16 cellular contexts compared by ENCODE assay signal in the genomic region with DNA sequence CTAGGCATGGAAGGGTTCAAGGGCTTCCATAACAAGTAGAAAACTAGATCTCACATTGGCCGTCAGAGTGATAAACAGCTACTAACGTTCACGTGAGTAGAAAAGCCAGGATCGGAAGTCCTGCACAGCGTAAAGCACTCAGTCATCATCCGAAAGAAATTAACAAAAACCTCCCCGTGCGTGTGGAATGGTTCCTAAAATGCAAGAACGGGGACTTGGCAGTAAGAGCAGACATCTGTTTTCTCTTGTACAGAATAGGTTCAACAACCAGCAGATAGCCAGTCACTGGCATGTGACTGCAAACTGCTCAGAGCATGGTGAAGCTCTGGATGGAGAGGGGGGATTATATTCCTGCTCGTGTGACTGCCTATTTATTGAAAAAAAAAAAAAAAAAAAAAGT.
DNase-seq lines count a peak whose midpoint lies in the region; ATAC-seq and TF ChIP-seq lines count a peak whose summit lies in the region.
"Had no signal": no experiment of that assay in that cellular context is flagged by ENCODE, and none has a peak within 500 bp of the region (broad histone marks: within the 10 kb centered on the region; RNA-seq: fewer than 3 reads in every experiment).

No MANE protein-coding gene starts in this region.

- H3K4me2 ChIP-seq in osteoblast (ENCODE audit: insufficient read depth, low read length), result no peak overlapping the region

- TF ChIP-seq CTCF in AG04450 (IDR thresholded peaks at IDR 0.05; ENCODE audit: low read depth, low read length), result 0 out of 2 replicates have a peak, but pooled peaks have one; percentile 10
- no peak for TF ChIP-seq CTCF in osteoblast (IDR thresholded peaks at IDR 0.05; ENCODE audit: extremely low read depth, low read depth, low read length)
- TF ChIP-seq CTCF in progenitor cell of endocrine pancreas (IDR thresholded peaks at IDR 0.05; ENCODE audit: unreplicated experiment), result no peak
- no peak for TF ChIP-seq CTCF in endothelial cell (IDR thresholded peaks at IDR 0.05; ENCODE audit: unreplicated experiment)
- TF ChIP-seq CTCF in adrenal gland (IDR thresholded peaks at IDR 0.05), result no peak

- H3K79me2 ChIP-seq in osteoblast (ENCODE audit: insufficient read depth, low read length), result peaks cover 41% of the 10 kb centered on the region

- H3K27me3 Mint-ChIP-seq in progenitor cell of endocrine pancreas, result no peaks in the 10 kb centered on the region
- H3K27me3 Mint-ChIP-seq in endothelial cell (ENCODE audit: unreplicated experiment), result peaks cover 1% of the 10 kb centered on the region
- H3K27me3 Mint-ChIP-seq: activated CD8-positive, alpha-beta T cell treated with anti-CD3 and anti-CD28 coated beads for 36 hours; central memory CD8-positive, alpha-beta T cell had no signal

- H3K4me3 Mint-ChIP-seq in progenitor cell of endocrine pancreas (ENCODE audit: low read depth) (no peak overlapping the region), endothelial cell (ENCODE audit: unreplicated experiment) (no peak overlapping the region)
- H3K4me3 Mint-ChIP-seq: activated CD8-positive, alpha-beta T cell treated with anti-CD3 and anti-CD28 coated beads for 36 hours; central memory CD8-positive, alpha-beta T cell; natural killer cell; T-helper 2 cell treated with Interferon-gamma antibody and Interleukin-4, amounts not matched to agents 5 μg/mL and 100 μg/mL, for 36 hours had no signal

- CTCF ChIA-PET in AG04450 (lab: Charles Lee), result interaction anchor here (0.6 to 0.8 kb wide), 5 partner anchors 9 to 663 kb away, joined by 3 to 8 read pairs (median 5); no protein-coding TSS in a partner anchor

- H3K4me1 Mint-ChIP-seq in progenitor cell of endocrine pancreas (ENCODE audit: low read depth) (peaks cover 4% of the 10 kb centered on the region), endothelial cell (ENCODE audit: unreplicated experiment) (no peaks in the 10 kb centered on the region)

- POLR2A ChIA-PET in AG04450 (lab: Yijun Ruan, JAX), result interaction anchor here (0.6 to 0.7 kb wide), 3 partner anchors 14 to 183 kb away, joined by 3 to 7 read pairs (median 5); no protein-coding TSS in a partner anchor

- peaks cover 70% of the 10 kb centered on the region for H3K36me3 ChIP-seq in MG63
- H3K36me3 ChIP-seq in osteoblast (ENCODE audit: insufficient read depth, low read length), result peaks cover 17% of the 10 kb centered on the region
- peaks cover 0 to 9% of the 10 kb centered on the region in 2 donors for H3K36me3 ChIP-seq in adrenal gland (replicated peaks in 1 of 2)

- no peak overlapping the region for H3K27ac Mint-ChIP-seq in progenitor cell of endocrine pancreas
- H3K27ac Mint-ChIP-seq in endothelial cell (ENCODE audit: unreplicated experiment), result no peak overlapping the region
- H3K27ac Mint-ChIP-seq: activated CD8-positive, alpha-beta T cell treated with anti-CD3 and anti-CD28 coated beads for 36 hours; T-helper 2 cell treated with Interferon-gamma antibody and Interleukin-4, amounts not matched to agents 5 μg/mL and 100 μg/mL, for 36 hours had no signal

- ATAC-seq in HG03520 (IDR thresholded peaks at IDR 0.05; ENCODE audit: unreplicated experiment), result no peak
- ATAC-seq: activated CD8-positive, alpha-beta T cell treated with anti-CD3 and anti-CD28 coated beads for 36 hours; esophagus mucosa; natural killer cell had no signal

- H3K9me3 ChIP-seq in AG04450 (ENCODE audit: control insufficient read depth, insufficient read depth, low read length), result no peaks in the 10 kb centered on the region
- H3K9me3 ChIP-seq in MG63, result no peaks in the 10 kb centered on the region
- no peaks in the 10 kb centered on the region for H3K9me3 ChIP-seq in osteoblast (ENCODE audit: low read depth, low read length)
- no peaks in the 10 kb centered on the region for H3K9me3 ChIP-seq in adrenal gland (replicated peaks in 1 of 3)
- H3K9me3 ChIP-seq: HAP-1 had no signal

- H2AFZ ChIP-seq in osteoblast (ENCODE audit: low read length), result no peak overlapping the region

- H3K4me3 ChIP-seq in AG04450 (ENCODE audit: low read depth, low read length) (no peak overlapping the region), MG63 (no peak overlapping the region), osteoblast (ENCODE audit: insufficient read depth, low read length) (no peak overlapping the region), adrenal gland (no peak overlapping the region)
- H3K4me3 ChIP-seq: HAP-1 had no signal

- 71 to 84% (median 79%) methylated on average over 10 of the region's 10 CpGs for WGBS in adrenal gland, 4 donors

- H3K4me1 ChIP-seq in osteoblast (ENCODE audit: insufficient read depth, low read length) (peaks cover 31% of the 10 kb centered on the region), adrenal gland (replicated peaks in 1 of 2) (peaks cover 0 to 15% of the 10 kb centered on the region in 2 donors)
- H3K4me1 ChIP-seq: HAP-1 had no signal

- peak overlapping the region; percentile 65 for H3K27ac ChIP-seq in AG04450 (ENCODE audit: low read depth, low read length)
- H3K27ac ChIP-seq in osteoblast (ENCODE audit: low read depth, low read length), result peak overlapping the region; percentile 2
- H3K27ac ChIP-seq in adrenal gland, result peak overlapping the region in 1 of 5 donors; percentile 2

- peaks cover 7% of the 10 kb centered on the region for H4K20me1 ChIP-seq in osteoblast (ENCODE audit: insufficient read depth, low read length)

- no peaks in the 10 kb centered on the region for H3K27me3 ChIP-seq in AG04450 (ENCODE audit: control insufficient read depth, insufficient read depth, low read length)
- no peaks in the 10 kb centered on the region for H3K27me3 ChIP-seq in MG63
- H3K27me3 ChIP-seq in osteoblast (ENCODE audit: insufficient read depth, low read length), result no peaks in the 10 kb centered on the region
- no peaks in the 10 kb centered on the region for H3K27me3 ChIP-seq in adrenal gland

- no peak for TF ChIP-seq POLR2A in adrenal gland (IDR thresholded peaks at IDR 0.05)

- H3K9me3 Mint-ChIP-seq in progenitor cell of endocrine pancreas (ENCODE audit: low read depth), result no peaks in the 10 kb centered on the region
- no peaks in the 10 kb centered on the region for H3K9me3 Mint-ChIP-seq in endothelial cell (ENCODE audit: unreplicated experiment)
- H3K9me3 Mint-ChIP-seq: activated CD8-positive, alpha-beta T cell treated with anti-CD3 and anti-CD28 coated beads for 36 hours; central memory CD8-positive, alpha-beta T cell; natural killer cell; T-helper 2 cell treated with Interferon-gamma antibody and Interleukin-4, amounts not matched to agents 5 μg/mL and 100 μg/mL, for 36 hours had no signal

- intact Hi-C loops in adrenal gland (cut with DNase I), result no loop called here

- DNase-seq in AG04450 (ENCODE audit: low read depth, low spot score) (peak; percentile 87), MG63 (peak; percentile 63), fibroblast of the conjunctiva (ENCODE audit: low read depth) (peak; percentile 89), osteoblast (ENCODE audit: insufficient read length, low spot score, missing footprints) (no peak), progenitor cell of endocrine pancreas (ENCODE audit: low spot score, unreplicated experiment) (no peak), endothelial cell (ENCODE audit: low spot score) (no peak), adrenal gland (no peak)
- DNase-seq: activated CD8-positive, alpha-beta T cell treated with anti-CD3 and anti-CD28 coated beads for 36 hours; DMS53; natural killer cell; NCI-H1092 treated with DMSO at 0.1 percent for 48 hours had no signal

- H3K36me3 Mint-ChIP-seq in progenitor cell of endocrine pancreas (ENCODE audit: insufficient read depth) (peaks cover 8% of the 10 kb centered on the region), endothelial cell (ENCODE audit: low read depth, unreplicated experiment) (peaks cover 6% of the 10 kb centered on the region)

Comparison
In these comparisons a context has a peak if more than half of its experiments do, and no peak if none do; other contexts are left out.
1. DNase-seq: peak in AG04450 (single experiment), MG63 (single experiment) and fibroblast of the conjunctiva (single experiment); none in osteoblast (single experiment), progenitor cell of endocrine pancreas (single experiment), endothelial cell (single experiment) and adrenal gland (0 of 7).